Comparison of ENCODE assay signal across 8 cellular contexts in the genomic region with DNA sequence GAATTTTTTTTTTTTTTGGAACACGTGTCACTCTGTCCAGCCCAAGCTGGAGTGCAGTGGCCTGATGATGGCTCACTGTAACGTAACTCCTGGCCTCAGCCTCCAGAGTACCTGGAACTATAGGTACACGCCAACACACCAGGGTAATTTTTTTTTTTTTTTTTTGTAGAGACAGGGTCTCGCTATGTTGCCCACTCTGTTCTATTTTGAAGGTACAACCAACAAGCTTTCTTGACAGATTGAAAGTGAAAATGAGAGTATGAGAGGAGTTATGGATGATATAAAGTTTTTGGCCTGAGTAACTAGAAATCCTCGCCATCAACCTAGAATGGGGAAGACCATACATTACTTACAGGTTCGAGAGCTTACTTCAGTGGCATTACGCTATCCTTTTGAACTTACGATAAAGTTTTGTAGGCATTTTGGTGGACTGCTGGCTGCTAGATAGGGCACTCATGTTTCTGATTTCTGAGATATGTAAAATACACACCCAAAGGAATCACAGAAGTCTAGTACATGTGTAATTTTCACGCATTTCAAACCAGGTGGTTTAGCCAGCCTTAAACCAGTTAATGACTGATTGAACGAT. TPM values are rescaled to one million over a fixed set of nuclear protein-coding genes. Genes with fewer than 3 reads are reported as not detected.
DNase-seq lines count a peak whose midpoint lies in the region; ATAC-seq, FAIRE-seq and TF ChIP-seq lines count a peak whose summit lies in the region.

No MANE protein-coding gene starts in this region.

- no peaks in the 10 kb centered on the region for H3K9me3 ChIP-seq in CD8-positive, alpha-beta memory T cell (ENCODE audit: low read length)
- no peaks in the 10 kb centered on the region for H3K9me3 ChIP-seq in right cardiac atrium (ENCODE audit: control insufficient read depth, low read length)

- peaks cover 7% of the 10 kb centered on the region for H3K36me3 ChIP-seq in CD8-positive, alpha-beta memory T cell (ENCODE audit: insufficient read depth, low read length)

- peak in 1 of 5 donors; percentile 27 for DNase-seq in CD8-positive, alpha-beta memory T cell
- peak in 1 of 3 donors; percentile 24 for DNase-seq in right cardiac atrium
- no peak for DNase-seq in skeletal muscle cell (ENCODE audit: low read depth)
- DNase-seq in HTR-8/SVneo (ENCODE audit: insufficient read length, low spot score), result no peak
- no peak for DNase-seq in NCI-H2029 treated with DMSO at 0.1 percent for 48 hours (lab: John Stamatoyannopoulos, UW)

- no peak for FAIRE-seq in HTR-8/SVneo (lab: Jason Lieb, UNC)

- intact Hi-C loops in right cardiac atrium (cut with DNase I), result loop anchor here (10.0 kb wide), 2 partner anchors 88 to 98 kb away; partner anchors contain the start of genes HINT1 (in 2 of the 4) and LYRM7 (in 2 of the 4)

- H3K36me3 Mint-ChIP-seq in CD8-positive, alpha-beta memory T cell, result peaks cover 0 to 57% (median 4%) of the 10 kb centered on the region in 3 donors

- peaks cover 52% of the 10 kb centered on the region for H3K4me1 ChIP-seq in CD8-positive, alpha-beta memory T cell (ENCODE audit: insufficient read depth, low read length)
- no peaks in the 10 kb centered on the region for H3K4me1 ChIP-seq in right cardiac atrium (ENCODE audit: control insufficient read depth, insufficient read depth, low read length)

- no peaks in the 10 kb centered on the region for H3K27me3 ChIP-seq in CD8-positive, alpha-beta memory T cell (ENCODE audit: insufficient read depth, low read length, poor library complexity, severe bottlenecking)
- no peaks in the 10 kb centered on the region for H3K27me3 ChIP-seq in right cardiac atrium (ENCODE audit: control insufficient read depth, insufficient read depth)

- H3K27me3 Mint-ChIP-seq in CD8-positive, alpha-beta memory T cell, result no peaks in the 10 kb centered on the region

- WGBS in right cardiac atrium, result 24% methylated on average over 10 of the region's 10 CpGs

- peaks cover 52 to 58% (median 58%) of the 10 kb centered on the region in 3 donors for H3K4me1 Mint-ChIP-seq in CD8-positive, alpha-beta memory T cell

- no peaks in the 10 kb centered on the region for H3K9me3 Mint-ChIP-seq in CD8-positive, alpha-beta memory T cell

- H3K27ac ChIP-seq in CD8-positive, alpha-beta memory T cell (ENCODE audit: low read depth, low read length), result peak overlapping the region; percentile 77
- H3K27ac ChIP-seq in right cardiac atrium (ENCODE audit: low read length), result no peak overlapping the region

- peak overlapping the region; percentile 87 to 95 (median 91) for H3K4me3 Mint-ChIP-seq in CD8-positive, alpha-beta memory T cell

- peak; percentile 7 for ATAC-seq in GM19324 (IDR thresholded peaks at IDR 0.05; ENCODE audit: low FRiP score, unreplicated experiment)
- ATAC-seq in HG03457 (IDR thresholded peaks at IDR 0.05; ENCODE audit: unreplicated experiment), result peak; percentile 13
- ATAC-seq in right cardiac atrium, result peak in 1 of 2 donors; percentile 1

- peak overlapping the region; percentile 89 for H3K4me3 ChIP-seq in CD8-positive, alpha-beta memory T cell (ENCODE audit: low read length)
- H3K4me3 ChIP-seq in WI38 (ENCODE audit: low read depth, low read length) (peak overlapping the region; percentile 95), right cardiac atrium (ENCODE audit: low read length) (peak overlapping the region; percentile 96), skeletal muscle cell (ENCODE audit: low read depth, low read length) (peak overlapping the region; percentile 99)

- CTCF ChIA-PET in CD8-positive, alpha-beta memory T cell (lab: Charles Lee), result interaction anchor here (0.7 to 8.8 kb wide), 11 partner anchors 10 to 155 kb away, joined by 3 to 91 read pairs (median 3); no protein-coding TSS in a partner anchor

- POLR2A ChIA-PET in CD8-positive, alpha-beta memory T cell (lab: Charles Lee), result interaction anchor here (0.8 to 6.6 kb wide), 13 partner anchors 8 to 120 kb away, joined by 3 to 130 read pairs (median 13); no protein-coding TSS in a partner anchor

- no peak for TF ChIP-seq CTCF in WI38 (IDR thresholded peaks at IDR 0.05; ENCODE audit: low read depth, low read length)

- H3K27ac Mint-ChIP-seq in CD8-positive, alpha-beta memory T cell, result peak overlapping the region; percentile 90 to 99 (median 94)

RNA-seq across cellular contexts. Expression of gene CDC42SE2, which starts 0.8 kb away (rescaled TPM):
- total RNA-seq in CD8-positive, alpha-beta memory T cell, result 100 to 1,000 TPM; 125 to 131 TPM
- 460 TPM for polyA plus RNA-seq in CD8-positive, alpha-beta memory T cell
- 10 to 100 TPM; 12.1 to 14.2 (median 13.2) TPM for total RNA-seq in right cardiac atrium
- 7.7 TPM for polyA plus RNA-seq in right cardiac atrium

Comparison
In these comparisons a context has a peak if more than half of its experiments do, and no peak if none do; other contexts are left out.
1. RNA of gene CDC42SE2, which starts 0.8 kb away (total RNA-seq): 125 to 131 TPM in CD8-positive, alpha-beta memory T cell; 12.1 to 14.2 TPM in right cardiac atrium; every median in the first group is over 4 times any median in the second.
2. Peak in every context shown above with its lines, with median percentiles within 50 percentile points of each other: H3K4me3 ChIP-seq.